1 cellular context compared by ENCODE assay signal in genomic region chr16:67953641-67954375, GRCh38.
TF ChIP-seq lines count a peak whose summit lies in the region.

No MANE protein-coding gene starts in this region.

TF ChIP-seq in liver, 16 proteins besides CTCF, POLR2A, EP300 and RAD21 (continued from another document):
- TF ChIP-seq NR2F2 (IDR thresholded peaks at IDR 0.05) (no peak), ZBTB33 (IDR thresholded peaks at IDR 0.05) (no peak), YY1 (IDR thresholded peaks at IDR 0.05) (no peak), EGR1 (IDR thresholded peaks at IDR 0.05; ENCODE audit: low read depth in 2 of 2) (no peak), TAF1 (conservative IDR thresholded peaks at IDR 0.05) (no peak), FOXA2 (IDR thresholded peaks at IDR 0.05) (peak; percentile 75), HNF4A (conservative IDR thresholded peaks at IDR 0.05) (peak; percentile 47 to 68), GABPA (IDR thresholded peaks at IDR 0.05 in 1 of 2, conservative IDR thresholded peaks at IDR 0.05 in 1 of 2) (no peak), REST (IDR thresholded peaks at IDR 0.05) (no peak), RXRA (IDR thresholded peaks at IDR 0.05) (peak in 1 of 2 donors; percentile 22), ATF3 (IDR thresholded peaks at IDR 0.05) (no peak), FOXA1 (IDR thresholded peaks at IDR 0.05) (no peak), JUND (IDR thresholded peaks at IDR 0.05) (peak in 1 of 2 donors; percentile 9)
